ENCODE assay signal across 8 cellular contexts in genomic region chr1:198771562-198772153, GRCh38.
DNase-seq lines count a peak whose midpoint lies in the region; TF ChIP-seq lines count a peak whose summit lies in the region.

No MANE protein-coding gene starts in this region.

- no peak overlapping the region for H3K4me2 ChIP-seq in Karpas-422 (ENCODE audit: low read depth, low read length, poor library complexity, severe bottlenecking)

- H3K4me3 ChIP-seq in Karpas-422 (ENCODE audit: low read length), result no peak overlapping the region
- no peak overlapping the region for H3K4me3 ChIP-seq in lower leg skin (ENCODE audit: low read depth, poor library complexity, severe bottlenecking)

- H3K4me1 ChIP-seq in Karpas-422 (ENCODE audit: low read length), result peaks cover 19% of the 10 kb centered on the region

- no peaks in the 10 kb centered on the region for H3K9me2 ChIP-seq in Karpas-422 (replicated peaks; ENCODE audit: insufficient read depth, low read length)

- no peaks in the 10 kb centered on the region for H3K27me3 ChIP-seq in Karpas-422 (ENCODE audit: low read length)

- H3K36me3 ChIP-seq in Karpas-422 (ENCODE audit: insufficient read depth, low read length), result no peaks in the 10 kb centered on the region

- WGBS in lower leg skin, 2 donors, result 74 to 86% methylated on average over 3 of the region's 3 CpGs

- TF ChIP-seq POLR2A in lower leg skin (IDR thresholded peaks at IDR 0.05), result no peak

- H3K9ac ChIP-seq in Karpas-422 (ENCODE audit: low read length), result no peak overlapping the region

- no peak for TF ChIP-seq CTCF in lower leg skin (IDR thresholded peaks at IDR 0.05)

- H3K9me3 ChIP-seq in Karpas-422 (ENCODE audit: low read length), result no peaks in the 10 kb centered on the region

- no peaks in the 10 kb centered on the region for H4K20me1 ChIP-seq in Karpas-422 (ENCODE audit: insufficient read depth, low read depth, low read length)

- intact Hi-C loops in posterior vena cava (cut with DNase I) (no loop called here), lower leg skin (cut with DNase I; ENCODE audit: low total_unique reads) (no loop called here)

- H2AFZ ChIP-seq in Karpas-422 (ENCODE audit: low read length), result no peak overlapping the region

- no peak overlapping the region for H3K27ac ChIP-seq in Karpas-422 (ENCODE audit: low read length)

- peak; percentile 4 for DNase-seq in NCI-H1092 treated with DMSO at 0.1 percent for 48 hours (lab: John Stamatoyannopoulos, UW)
- no peak for DNase-seq in NCI-H1092 (lab: John Stamatoyannopoulos, UW)
- DNase-seq in Karpas-422, result peak; percentile 79
- DNase-seq in SW480 (ENCODE audit: low spot score), result peak; percentile 29
- peak; percentile 35 for DNase-seq in iPS-NIHi7 (ENCODE audit: extremely low spot score)
- no peak for DNase-seq in posterior vena cava (ENCODE audit: low spot score)
- DNase-seq in lower leg skin (ENCODE audit: low spot score in 2 of 2), result no peak
- no peak for DNase-seq in GOT3 (lab: John Stamatoyannopoulos, UW)

- H3K79me2 ChIP-seq in Karpas-422 (ENCODE audit: low read length), result no peaks in the 10 kb centered on the region

Comparison
In these comparisons a context has a peak if more than half of its experiments do, and no peak if none do; other contexts are left out.
1. DNase-seq: peak in NCI-H1092 treated with DMSO at 0.1 percent for 48 hours (single experiment), Karpas-422 (single experiment), SW480 (single experiment) and iPS-NIHi7 (single experiment); none in NCI-H1092 (single experiment), posterior vena cava (single experiment), lower leg skin (0 of 2) and GOT3 (single experiment).